In genomic region chr9:99057665-99058625, GRCh38 we compare ENCODE assay signal across 1 cellular context.
TF ChIP-seq lines count a peak whose summit lies in the region.

No MANE protein-coding gene starts in this region.

TF ChIP-seq in K562, 482 proteins besides CTCF, POLR2A, EP300 and RAD21 (continued from another document):
- TF ChIP-seq PRDM10 (IDR thresholded peaks at IDR 0.05; ENCODE audit: partially characterized antibody) (peak; percentile 32), MIER1 (IDR thresholded peaks at IDR 0.05; ENCODE audit: low read depth) (no peak), ZKSCAN8 (CRISPR knock-in tag; IDR thresholded peaks at IDR 0.05) (0 out of 2 replicates have a peak, but pooled peaks have one; percentile 78), RERE (CRISPR knock-in tag; IDR thresholded peaks at IDR 0.05; ENCODE audit: borderline replicate concordance) (no peak), NCOR1 (IDR thresholded peaks at IDR 0.05) (peak; percentile 85), GABPB1 (CRISPR knock-in tag; IDR thresholded peaks at IDR 0.05) (0 out of 2 replicates have a peak, but pooled peaks have one; percentile 17), LCOR (CRISPR knock-in tag; IDR thresholded peaks at IDR 0.05) (peak; percentile 45; the same call in 1 of the 2 replicates), ADNP (tag; IDR thresholded peaks at IDR 0.05) (peak; percentile 43; the same call in 1 of the 2 replicates), NFIC (IDR thresholded peaks at IDR 0.05) (peak; percentile 70), ZKSCAN3 (CRISPR knock-in tag; IDR thresholded peaks at IDR 0.05) (no peak), MBD1 (CRISPR knock-in tag; IDR thresholded peaks at IDR 0.05) (no peak), NFE2 (IDR thresholded peaks at IDR 0.05; ENCODE audit: low read depth) (peak; percentile 66), ETS1 (conservative IDR thresholded peaks at IDR 0.05; ENCODE audit: control insufficient read depth, low read depth, low read length) (peak; percentile 95), POLR2H (tag; IDR thresholded peaks at IDR 0.05; ENCODE audit: low read depth) (no peak), RBM15 (IDR thresholded peaks at IDR 0.05; ENCODE audit: insufficient read depth, low read length) (no peak), SMAD1 (IDR thresholded peaks at IDR 0.05; ENCODE audit: low read depth, low read length, partially characterized antibody) (no peak), PRMT5 (CRISPR knock-in tag; IDR thresholded peaks at IDR 0.05) (no peak), FOXA3 (CRISPR knock-in tag; conservative IDR thresholded peaks at IDR 0.05 in 1 of 2, IDR thresholded peaks at IDR 0.05 in 1 of 2) (0 out of 4 replicates have a peak, but pooled peaks of 1 of the 2 experiments have one; percentile 20), SFPQ (IDR thresholded peaks at IDR 0.05; ENCODE audit: low read depth, low read length) (no peak), POU5F1 (IDR thresholded peaks at IDR 0.05; ENCODE audit: borderline replicate concordance, low read depth, low read length, partially characterized antibody) (no peak), ZNF23 (CRISPR knock-in tag; IDR thresholded peaks at IDR 0.05) (no peak), SMARCC2 (IDR thresholded peaks at IDR 0.05; ENCODE audit: low read depth) (peak; percentile 33; the same call in 1 of the 2 replicates)
